Comparison of ENCODE assay signal across 1 cellular context in genomic region chr15:75109731-75110130, GRCh38.
TF ChIP-seq lines count a peak whose summit lies in the region.

No MANE protein-coding gene starts in this region.

TF ChIP-seq in GM12878, 131 proteins besides CTCF, POLR2A, EP300 and RAD21 (continued from another document):
- TF ChIP-seq RELB (IDR thresholded peaks at IDR 0.05; ENCODE audit: low read depth): no peak
- TF ChIP-seq ATF7 (IDR thresholded peaks at IDR 0.05; ENCODE audit: low read depth): no peak
- no peak for TF ChIP-seq E2F8 (IDR thresholded peaks at IDR 0.05; ENCODE audit: low read depth, partially characterized antibody)
- TF ChIP-seq IRF4 (IDR thresholded peaks at IDR 0.05; ENCODE audit: low read depth, low read length): no peak
- TF ChIP-seq SMARCA5 (IDR thresholded peaks at IDR 0.05): no peak
- TF ChIP-seq ZBTB33 (IDR thresholded peaks at IDR 0.05): no peak
- TF ChIP-seq RAD51 (IDR thresholded peaks at IDR 0.05): no peak
- TF ChIP-seq NR2C2 (IDR thresholded peaks at IDR 0.05; ENCODE audit: borderline replicate concordance, control insufficient read depth, insufficient read length, low read depth): no peak
- TF ChIP-seq IKZF2 (IDR thresholded peaks at IDR 0.05): no peak
- TF ChIP-seq HCFC1 (IDR thresholded peaks at IDR 0.05; ENCODE audit: low read length): no peak
